Comparison of ENCODE assay signal across 1 cellular context in the genomic region with DNA sequence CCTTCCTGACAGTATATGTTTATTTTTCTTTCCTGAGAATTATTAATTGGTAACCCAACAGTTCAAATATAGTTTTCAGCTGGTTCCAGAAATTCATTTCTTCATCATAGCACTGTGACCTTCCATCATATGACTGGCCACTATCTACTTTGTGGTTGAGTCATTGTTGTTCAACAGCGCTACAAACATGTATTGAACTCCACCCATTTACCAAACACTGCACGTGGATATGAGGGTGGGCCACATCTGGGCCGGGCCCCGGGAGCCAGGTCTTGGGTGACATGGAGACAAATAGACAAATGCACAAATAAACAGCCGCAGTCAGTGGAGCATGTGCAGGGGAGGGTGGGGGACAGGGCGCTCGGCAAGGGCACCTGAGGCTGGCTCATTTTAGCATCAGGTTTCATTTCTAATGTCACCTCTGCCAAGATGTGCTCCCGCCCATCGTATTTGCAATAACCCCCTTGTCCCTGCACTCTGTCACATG.
TF ChIP-seq lines count a peak whose summit lies in the region.

No MANE protein-coding gene starts in this region.

TF ChIP-seq in HepG2, 621 proteins besides CTCF, POLR2A, EP300 and RAD21 (continued from another document):
- TF ChIP-seq, protein P1, sequence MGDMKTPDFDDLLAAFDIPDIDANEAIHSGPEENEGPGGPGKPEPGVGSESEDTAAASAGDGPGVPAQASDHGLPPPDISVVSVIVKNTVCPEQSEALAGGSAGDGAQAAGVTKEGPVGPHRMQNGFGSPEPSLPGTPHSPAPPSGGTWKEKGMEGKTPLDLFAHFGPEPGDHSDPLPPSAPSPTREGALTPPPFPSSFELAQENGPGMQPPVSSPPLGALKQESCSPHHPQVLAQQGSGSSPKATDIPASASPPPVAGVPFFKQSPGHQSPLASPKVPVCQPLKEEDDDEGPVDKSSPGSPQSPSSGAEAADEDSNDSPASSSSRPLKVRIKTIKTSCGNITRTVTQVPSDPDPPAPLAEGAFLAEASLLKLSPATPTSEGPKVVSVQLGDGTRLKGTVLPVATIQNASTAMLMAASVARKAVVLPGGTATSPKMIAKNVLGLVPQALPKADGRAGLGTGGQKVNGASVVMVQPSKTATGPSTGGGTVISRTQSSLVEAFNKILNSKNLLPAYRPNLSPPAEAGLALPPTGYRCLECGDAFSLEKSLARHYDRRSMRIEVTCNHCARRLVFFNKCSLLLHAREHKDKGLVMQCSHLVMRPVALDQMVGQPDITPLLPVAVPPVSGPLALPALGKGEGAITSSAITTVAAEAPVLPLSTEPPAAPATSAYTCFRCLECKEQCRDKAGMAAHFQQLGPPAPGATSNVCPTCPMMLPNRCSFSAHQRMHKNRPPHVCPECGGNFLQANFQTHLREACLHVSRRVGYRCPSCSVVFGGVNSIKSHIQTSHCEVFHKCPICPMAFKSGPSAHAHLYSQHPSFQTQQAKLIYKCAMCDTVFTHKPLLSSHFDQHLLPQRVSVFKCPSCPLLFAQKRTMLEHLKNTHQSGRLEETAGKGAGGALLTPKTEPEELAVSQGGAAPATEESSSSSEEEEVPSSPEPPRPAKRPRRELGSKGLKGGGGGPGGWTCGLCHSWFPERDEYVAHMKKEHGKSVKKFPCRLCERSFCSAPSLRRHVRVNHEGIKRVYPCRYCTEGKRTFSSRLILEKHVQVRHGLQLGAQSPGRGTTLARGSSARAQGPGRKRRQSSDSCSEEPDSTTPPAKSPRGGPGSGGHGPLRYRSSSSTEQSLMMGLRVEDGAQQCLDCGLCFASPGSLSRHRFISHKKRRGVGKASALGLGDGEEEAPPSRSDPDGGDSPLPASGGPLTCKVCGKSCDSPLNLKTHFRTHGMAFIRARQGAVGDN (CRISPR knock-in tag; IDR thresholded peaks at IDR 0.05) = peak; percentile 4; the same call in 1 of the 2 replicates
- TF ChIP-seq ZNF512B (CRISPR knock-in tag; IDR thresholded peaks at IDR 0.05; ENCODE audit: borderline replicate concordance) (no peak), SP4 (CRISPR knock-in tag; IDR thresholded peaks at IDR 0.05) (no peak), ZNF780A (CRISPR knock-in tag; IDR thresholded peaks at IDR 0.05) (no peak), ZNF460 (CRISPR knock-in tag; IDR thresholded peaks at IDR 0.05; ENCODE audit: borderline replicate concordance) (no peak), ZBTB1 (CRISPR knock-in tag; IDR thresholded peaks at IDR 0.05; ENCODE audit: borderline replicate concordance) (no peak), SALL1 (CRISPR knock-in tag; IDR thresholded peaks at IDR 0.05) (0 out of 2 replicates have a peak, but pooled peaks have one; percentile 5), ZNF468 (CRISPR knock-in tag; IDR thresholded peaks at IDR 0.05) (no peak), JUNB (CRISPR knock-in tag; IDR thresholded peaks at IDR 0.05; ENCODE audit: borderline replicate concordance) (no peak), ZBTB3 (CRISPR knock-in tag; IDR thresholded peaks at IDR 0.05; ENCODE audit: borderline replicate concordance, low read depth) (no peak), ZNF503 (CRISPR knock-in tag; IDR thresholded peaks at IDR 0.05) (no peak), ZNF317 (CRISPR knock-in tag; IDR thresholded peaks at IDR 0.05) (peak; percentile 84; the same call in 1 of the 2 replicates), SOX5 (CRISPR knock-in tag; IDR thresholded peaks at IDR 0.05; ENCODE audit: borderline replicate concordance) (peak; percentile 22; the same call in 1 of the 2 replicates), ONECUT2 (CRISPR knock-in tag; IDR thresholded peaks at IDR 0.05) (no peak), HMG20A (CRISPR knock-in tag; IDR thresholded peaks at IDR 0.05; ENCODE audit: borderline replicate concordance) (no peak), CHCHD3 (CRISPR knock-in tag; IDR thresholded peaks at IDR 0.05) (no peak)
- TF ChIP-seq, protein P2, sequence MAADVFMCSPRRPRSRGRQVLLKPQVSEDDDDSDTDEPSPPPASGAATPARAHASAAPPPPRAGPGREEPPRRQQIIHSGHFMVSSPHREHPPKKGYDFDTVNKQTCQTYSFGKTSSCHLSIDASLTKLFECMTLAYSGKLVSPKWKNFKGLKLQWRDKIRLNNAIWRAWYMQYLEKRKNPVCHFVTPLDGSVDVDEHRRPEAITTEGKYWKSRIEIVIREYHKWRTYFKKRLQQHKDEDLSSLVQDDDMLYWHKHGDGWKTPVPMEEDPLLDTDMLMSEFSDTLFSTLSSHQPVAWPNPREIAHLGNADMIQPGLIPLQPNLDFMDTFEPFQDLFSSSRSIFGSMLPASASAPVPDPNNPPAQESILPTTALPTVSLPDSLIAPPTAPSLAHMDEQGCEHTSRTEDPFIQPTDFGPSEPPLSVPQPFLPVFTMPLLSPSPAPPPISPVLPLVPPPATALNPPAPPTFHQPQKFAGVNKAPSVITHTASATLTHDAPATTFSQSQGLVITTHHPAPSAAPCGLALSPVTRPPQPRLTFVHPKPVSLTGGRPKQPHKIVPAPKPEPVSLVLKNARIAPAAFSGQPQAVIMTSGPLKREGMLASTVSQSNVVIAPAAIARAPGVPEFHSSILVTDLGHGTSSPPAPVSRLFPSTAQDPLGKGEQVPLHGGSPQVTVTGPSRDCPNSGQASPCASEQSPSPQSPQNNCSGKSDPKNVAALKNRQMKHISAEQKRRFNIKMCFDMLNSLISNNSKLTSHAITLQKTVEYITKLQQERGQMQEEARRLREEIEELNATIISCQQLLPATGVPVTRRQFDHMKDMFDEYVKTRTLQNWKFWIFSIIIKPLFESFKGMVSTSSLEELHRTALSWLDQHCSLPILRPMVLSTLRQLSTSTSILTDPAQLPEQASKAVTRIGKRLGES (CRISPR knock-in tag; IDR thresholded peaks at IDR 0.05; ENCODE audit: borderline replicate concordance) = no peak
